ENCODE assay signal across 8 cellular contexts in the genomic region with DNA sequence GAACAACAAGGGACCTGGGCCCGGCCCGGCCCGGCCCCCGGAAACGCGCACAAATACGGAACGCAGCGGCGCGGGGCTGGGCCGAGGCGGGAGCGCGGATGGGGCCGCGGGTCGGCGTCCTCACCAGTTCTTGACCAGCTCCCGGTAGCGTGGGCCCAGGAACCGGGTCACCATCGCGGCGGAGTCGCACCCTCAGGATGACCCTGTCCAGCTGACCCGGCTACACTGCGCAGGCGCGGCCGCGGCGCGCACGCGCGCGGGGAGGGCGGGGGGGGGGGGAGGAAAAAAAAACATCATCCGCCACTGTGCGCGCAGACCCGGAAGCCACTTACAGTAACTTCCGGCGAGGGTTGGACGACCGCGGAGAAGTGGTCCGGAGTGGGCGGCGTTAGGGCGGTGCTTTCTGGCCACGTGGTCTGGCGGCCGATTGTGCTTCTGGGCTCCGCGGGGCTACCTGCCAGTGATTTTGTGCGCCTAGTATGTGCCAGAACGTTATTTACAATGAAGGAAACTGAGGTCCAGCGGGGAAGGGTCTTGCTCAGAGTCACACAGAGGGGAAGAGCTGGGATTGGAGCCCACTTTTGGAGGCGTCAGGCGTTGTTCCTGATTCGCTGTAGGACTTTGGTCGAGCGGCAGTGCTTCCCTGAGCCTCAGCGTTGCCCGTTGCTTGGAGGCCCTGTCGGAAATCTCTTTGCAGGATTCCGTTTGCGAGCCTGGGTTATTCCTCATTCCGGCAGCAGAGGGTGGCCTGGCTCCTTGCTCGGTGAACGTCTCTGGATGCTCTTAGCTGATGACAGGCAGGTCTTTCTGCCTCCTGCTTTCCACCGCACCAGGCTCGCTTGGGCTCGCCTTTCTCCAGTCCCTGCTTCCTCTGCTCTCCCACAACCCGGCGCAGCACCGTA. TPM values are rescaled to one million over a fixed set of nuclear protein-coding genes. Genes with fewer than 3 reads are reported as not detected.
DNase-seq lines count a peak whose midpoint lies in the region; ATAC-seq and TF ChIP-seq lines count a peak whose summit lies in the region.

Gene UQCR11, minus strand, starts transcription at position 227 of the 902 bp plus-strand sequence. Its CDS starts 53 bp downstream, at position 174.

- H3K27me3 ChIP-seq in adipocyte (replicated peaks; ENCODE audit: control insufficient read depth, insufficient read depth, low read length) (no peaks in the 10 kb centered on the region), cardiac muscle cell (no peaks in the 10 kb centered on the region), trophoblast cell (ENCODE audit: insufficient read depth, low read length) (no peaks in the 10 kb centered on the region), transverse colon (no peaks in the 10 kb centered on the region)

- H3K18ac ChIP-seq in trophoblast cell (ENCODE audit: low read length) = peak within 1 kb of the TSS; percentile 90

- peaks cover 13% of the 10 kb centered on the region for H3K79me1 ChIP-seq in trophoblast cell (ENCODE audit: low read length)

- H3K4me3 ChIP-seq in adipocyte (ENCODE audit: low read length) = peak within 1 kb of the TSS; percentile 86
- H3K4me3 ChIP-seq in cardiac muscle cell = peak within 1 kb of the TSS; percentile 86
- peak within 1 kb of the TSS; percentile 91 for H3K4me3 ChIP-seq in trophoblast cell (ENCODE audit: low read depth, low read length)
- H3K4me3 ChIP-seq in transverse colon = peak within 1 kb of the TSS; percentile 88 to 100 (median 96)

- peak within 1 kb of the TSS; percentile 63 for H2BK5ac ChIP-seq in trophoblast cell (ENCODE audit: low read depth, low read length, poor library complexity)

- H4K91ac ChIP-seq in trophoblast cell (ENCODE audit: low read depth, low read length) = peak within 1 kb of the TSS; percentile 88

- intact Hi-C loops in transverse colon (cut with DNase I; ENCODE audit: low total_unique reads) = loop anchor here (1.0 kb wide), 1 partner anchor 46 kb away; no protein-coding TSS in a partner anchor

- H2AFZ ChIP-seq in trophoblast cell (ENCODE audit: insufficient read depth, low read length, poor library complexity) = peak within 1 kb of the TSS; percentile 64

- H3K79me2 ChIP-seq in trophoblast cell (ENCODE audit: control insufficient read depth, insufficient read depth, low read length, poor library complexity) = peaks cover 13% of the 10 kb centered on the region

- no peak within 1 kb of the TSS for H2BK12ac ChIP-seq in trophoblast cell (ENCODE audit: low read length)

- no peaks in the 10 kb centered on the region for H3K9me3 ChIP-seq in adipocyte (ENCODE audit: control insufficient read depth, low read length)
- no peaks in the 10 kb centered on the region for H3K9me3 ChIP-seq in cardiac muscle cell (ENCODE audit: low read depth)
- H3K9me3 ChIP-seq in trophoblast cell (ENCODE audit: insufficient read depth, low read depth, low read length) = no peaks in the 10 kb centered on the region
- no peaks in the 10 kb centered on the region for H3K9me3 ChIP-seq in transverse colon

- peak within 1 kb of the TSS; percentile 85 for H3K4me2 ChIP-seq in trophoblast cell (ENCODE audit: low read length)

- H4K8ac ChIP-seq in trophoblast cell (ENCODE audit: low read depth, low read length) = peak within 1 kb of the TSS; percentile 74

- TF ChIP-seq CTCF in GM12874 (IDR thresholded peaks at IDR 0.05; ENCODE audit: insufficient read depth, low read depth, low read length) (peak; percentile 49), cardiac muscle cell (IDR thresholded peaks at IDR 0.05; ENCODE audit: low read depth, low read length) (peak; percentile 68), transverse colon (IDR thresholded peaks at IDR 0.05) (peak; percentile 45 to 88 (median 63))

- TF ChIP-seq POLR2A in transverse colon (IDR thresholded peaks at IDR 0.05) = no peak

- H3K27ac ChIP-seq in cardiac muscle cell (peak within 1 kb of the TSS; percentile 86), trophoblast cell (ENCODE audit: low read depth, low read length) (peak within 1 kb of the TSS; percentile 72), transverse colon (peak within 1 kb of the TSS; percentile 91 to 97 (median 94))

- H4K12ac ChIP-seq in trophoblast cell (ENCODE audit: low read depth, low read length) = peak within 1 kb of the TSS; percentile 82

- H3K9ac ChIP-seq in adipocyte (ENCODE audit: low read length) = peak within 1 kb of the TSS; percentile 91
- peak within 1 kb of the TSS; percentile 90 for H3K9ac ChIP-seq in trophoblast cell (ENCODE audit: low read length)

- peak; percentile 91 for ATAC-seq in HG02798 (IDR thresholded peaks at IDR 0.05; ENCODE audit: poor library complexity, unreplicated experiment)

- no peak for TF ChIP-seq EP300 in transverse colon (IDR thresholded peaks at IDR 0.05; ENCODE audit: low read depth)

- H2BK120ac ChIP-seq in trophoblast cell (ENCODE audit: insufficient read depth, low read length, poor library complexity) = peak within 1 kb of the TSS; percentile 74

- H3K36me3 ChIP-seq in adipocyte (ENCODE audit: control insufficient read depth, insufficient read depth, low read length, severe bottlenecking) (peaks cover 13% of the 10 kb centered on the region), cardiac muscle cell (peaks cover 3% of the 10 kb centered on the region), trophoblast cell (ENCODE audit: control insufficient read depth in 1 of 2, insufficient read depth in 2 of 2, low read length in 2 of 2) (peaks cover 18 to 22% of the 10 kb centered on the region in 2 experiments), transverse colon (no peaks in the 10 kb centered on the region)

- WGBS in trophoblast cell (ENCODE audit: extremely low coverage, insufficient coverage, insufficient read length) = no CpG with 5 or more reads among the region's 79 CpGs
- WGBS in transverse colon (ENCODE audit: low coverage in 1 of 2), 2 donors = 0% methylated on average over 2 to 63 of the region's 79 CpGs

- H2AK5ac ChIP-seq in trophoblast cell (ENCODE audit: low read length) = peak within 1 kb of the TSS; percentile 87

- peak; percentile 92 for DNase-seq in NCI-H1436 (lab: John Stamatoyannopoulos, UW)
- DNase-seq in T follicular helper cell (ENCODE audit: low read depth) = peak; percentile 89
- peak; percentile 97 for DNase-seq in adipocyte (ENCODE audit: low read depth)
- DNase-seq in cardiac muscle cell (ENCODE audit: low read depth in 1 of 2, low spot score in 1 of 2) = peak; percentile 97
- DNase-seq in trophoblast cell = peak; percentile 96 to 97
- peak; percentile 96 for DNase-seq in transverse colon

- no peak within 1 kb of the TSS for H3K23ac ChIP-seq in trophoblast cell (ENCODE audit: low read length)

- H3K14ac ChIP-seq in trophoblast cell (ENCODE audit: low read length) = peak within 1 kb of the TSS; percentile 87

- peak within 1 kb of the TSS; percentile 82 for H3K4ac ChIP-seq in trophoblast cell (ENCODE audit: low read depth, low read length)

- H3K4me1 ChIP-seq in adipocyte (ENCODE audit: control insufficient read depth, insufficient read depth, low read length) (peaks cover 25% of the 10 kb centered on the region), cardiac muscle cell (ENCODE audit: low read depth) (peaks cover 4% of the 10 kb centered on the region), trophoblast cell (ENCODE audit: control insufficient read depth in 1 of 2, insufficient read depth in 2 of 2, low read length in 2 of 2) (peaks cover 11 to 12% of the 10 kb centered on the region in 2 experiments), transverse colon (peaks cover 8 to 44% (median 33%) of the 10 kb centered on the region in 4 donors)

- in situ Hi-C loops in transverse colon (cut with MboI; ENCODE audit: low pct_ligation_motif_present in 1 of 4, low pct_unique_long_range_greater_than_20kb in 1 of 4, low sequenced_read_pairs in 3 of 4) = no loop called here

RNA-seq across cellular contexts. Expression of gene UQCR11, which starts in this region (rescaled TPM):
- total RNA-seq in cardiac muscle cell = 73.6 and 161 TPM in 2 replicates
- 842 and 1,116 TPM in 2 replicates for polyA plus RNA-seq in cardiac muscle cell
- 125 and 128 TPM in 2 replicates for polyA plus RNA-seq in trophoblast cell (2013)
- total RNA-seq in transverse colon = 100 to 1,000 TPM in 1 of 4 donors, 10 to 100 TPM in 3; 19.9 to 120 (median 60.8) TPM

Comparison
In these comparisons a context has a peak if more than half of its experiments do, and no peak if none do; other contexts are left out.
1. Peak in every context shown above with its lines: DNase-seq, ATAC-seq, H3K4me3 ChIP-seq and H3K27ac ChIP-seq.